ENCODE assay signal across 14 cellular contexts in the genomic region with DNA sequence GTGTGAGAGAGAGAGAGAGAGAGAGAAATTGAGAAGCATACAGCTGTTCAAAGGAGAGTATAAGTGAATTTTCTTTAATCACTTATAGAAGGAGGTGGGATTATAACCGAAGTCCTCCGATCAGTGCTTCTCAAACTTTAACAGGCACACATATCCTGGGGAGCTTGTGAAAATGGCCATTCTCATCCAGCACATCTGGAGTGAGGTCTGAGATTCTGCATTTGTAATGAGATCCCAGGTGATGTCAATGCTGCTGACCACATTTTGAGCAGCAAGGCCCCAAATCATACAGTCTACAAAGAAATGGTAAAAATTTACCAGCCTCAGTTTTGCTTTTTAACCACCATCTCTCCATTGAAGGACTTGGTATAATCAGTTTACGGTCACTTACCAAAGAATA.
DNase-seq lines count a peak whose midpoint lies in the region; ATAC-seq and TF ChIP-seq lines count a peak whose summit lies in the region.
"Had no signal": no experiment of that assay in that cellular context is flagged by ENCODE, and none has a peak within 500 bp of the region (broad histone marks: within the 10 kb centered on the region; RNA-seq: fewer than 3 reads in every experiment).

No MANE protein-coding gene starts in this region.

- no peak for TF ChIP-seq CTCF in neutrophil (IDR thresholded peaks at IDR 0.05)

- H3K36me3 ChIP-seq in neutrophil, result peaks cover 14% of the 10 kb centered on the region
- H3K36me3 ChIP-seq: transverse colon had no signal

- ATAC-seq in GM19025 (IDR thresholded peaks at IDR 0.05; ENCODE audit: low read depth, unreplicated experiment) (peak; percentile 27), HG02588 (IDR thresholded peaks at IDR 0.05; ENCODE audit: unreplicated experiment) (peak; percentile 23), HG03432 (IDR thresholded peaks at IDR 0.05; ENCODE audit: unreplicated experiment) (peak; percentile 32)
- ATAC-seq: activated CD4-positive, CD25-positive, alpha-beta regulatory T cell treated with anti-CD3 and anti-CD28 coated beads, Interleukin-2, amount 50 U/mL, for 24 hours; left colon had no signal

- no peaks in the 10 kb centered on the region for H3K27me3 ChIP-seq in neutrophil
- H3K27me3 ChIP-seq: transverse colon had no signal

- peak overlapping the region; percentile 7 to 44 for H3K4me3 ChIP-seq in neutrophil (ENCODE audit: low read depth in 1 of 2, low read length in 1 of 2)
- H3K4me3 ChIP-seq: transverse colon had no signal

- peak overlapping the region; percentile 94 for H3K27ac ChIP-seq in neutrophil
- H3K27ac ChIP-seq: transverse colon had no signal

- H3K9me3 ChIP-seq in neutrophil, result no peaks in the 10 kb centered on the region
- H3K9me3 ChIP-seq: transverse colon had no signal

- DNase-seq in NCI-H128 (lab: John Stamatoyannopoulos, UW; ENCODE audit: unreplicated experiment), result no peak
- DNase-seq in NCI-H510A (lab: John Stamatoyannopoulos, UW), result no peak
- DNase-seq in epidermal melanocyte (ENCODE audit: insufficient read length, low spot score), result no peak
- no peak for DNase-seq in NK-92 (lab: John Stamatoyannopoulos, UW; ENCODE audit: unreplicated experiment)
- DNase-seq: activated effector memory CD4-positive, alpha-beta T cell treated with Interleukin-2 at 50 U/mL for 16 hours; COR-L47; left colon; Right ventricle myocardium superior; transverse colon had no signal

- peaks cover 55 to 78% of the 10 kb centered on the region in 2 experiments for H3K4me1 ChIP-seq in neutrophil (ENCODE audit: control insufficient read depth in 1 of 2, insufficient read depth in 1 of 2, low read depth in 1 of 2, low read length in 1 of 2)
